8 cellular contexts compared by ENCODE assay signal in the genomic region with DNA sequence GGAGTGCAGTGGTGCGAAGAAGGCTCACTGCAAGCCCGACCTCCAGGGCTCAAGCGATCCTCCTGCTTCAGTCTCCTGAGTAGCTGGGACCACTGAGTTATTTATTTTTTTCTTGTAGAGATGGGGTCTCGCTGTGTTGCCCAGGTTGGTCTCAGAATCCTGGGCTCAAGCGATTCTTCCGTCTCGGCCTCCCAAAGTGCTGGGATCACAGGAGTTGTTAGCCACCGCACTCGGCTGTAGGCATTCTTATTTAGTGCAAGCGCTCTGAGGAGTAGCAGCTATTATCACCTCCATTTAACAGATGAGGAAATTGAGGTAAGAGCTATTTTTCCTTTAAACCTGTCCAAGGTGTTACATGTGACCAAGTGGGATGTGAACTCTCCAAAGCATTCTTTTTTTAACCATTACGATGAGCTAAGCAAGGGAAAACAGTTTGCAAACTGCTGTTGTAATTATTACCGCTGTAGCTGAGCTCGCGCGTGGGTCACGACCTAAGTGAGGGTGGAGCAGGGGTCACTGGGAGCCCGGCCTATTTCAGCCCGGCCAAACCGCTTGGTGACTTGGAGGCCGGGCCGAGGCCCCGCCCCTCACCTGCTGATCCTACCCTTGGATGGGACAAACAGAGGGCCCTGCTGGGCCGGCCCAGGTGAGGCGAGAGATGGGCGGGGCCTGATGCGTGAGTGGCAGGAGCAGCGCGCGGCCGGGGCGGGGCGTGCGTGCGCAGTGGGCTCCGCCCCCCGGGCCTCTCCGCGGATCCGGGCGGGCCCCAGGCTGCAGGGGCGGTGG. TPM values are rescaled to one million over a fixed set of nuclear protein-coding genes. Genes with fewer than 3 reads are reported as not detected.
A peak's percentile ranks its signal among the peaks of the same experiment; 100 is the strongest.
DNase-seq lines count a peak whose midpoint lies in the region; ATAC-seq and TF ChIP-seq lines count a peak whose summit lies in the region.

No MANE protein-coding gene starts in this region.

- no peak overlapping the region for H2BK15ac ChIP-seq in IMR-90 (ENCODE audit: low read depth, low read length)

- BruUV-seq in IMR-90 (replicated peaks; lab: Mats Ljungman, UMichigan) = no TSS peak

- H3K4me3 Mint-ChIP-seq in CD8-positive, alpha-beta memory T cell = peak overlapping the region; percentile 73 to 88 (median 78)
- H3K4me3 Mint-ChIP-seq in natural killer cell treated with Interleukin-12 subunit alpha and Interleukin-12 subunit beta and Interleukin-15 and Interleukin-18, amount 100 ng/mL, for 72 hours = peak overlapping the region; percentile 61
- peak overlapping the region; percentile 77 to 79 for H3K4me3 Mint-ChIP-seq in stimulated activated naive B cell treated with anti-CD40 and anti-IgM and Interleukin-4, amounts not matched to agents 10 μg/mL and 1 μg/mL and 100 μg/mL, for 72 hours

- intact Hi-C loops in IMR-90 (cut with micrococcal nuclease) = loop anchor here (5.0 kb wide), 1 partner anchor 80 kb away; no protein-coding TSS in a partner anchor

- no peak overlapping the region for H2BK20ac ChIP-seq in IMR-90 (ENCODE audit: low read depth, low read length)

- H3K14ac ChIP-seq in IMR-90 (replicated peaks; ENCODE audit: low read depth, low read length) = no peak overlapping the region

- dilution Hi-C loops in IMR-90 (cut with HindIII; ENCODE audit: low sequenced_read_pairs, unreplicated experiment) = no loop called here

- POLR2A ChIA-PET in CD8-positive, alpha-beta memory T cell (lab: Charles Lee) = interaction anchor here (1.0 kb wide), 1 partner anchor 272 kb away, joined by 3 read pairs; the partner anchor contains the start of gene XBP1
- POLR2A ChIA-PET in IMR-90 (lab: Charles Lee; ENCODE audit: unreplicated experiment) = no interaction called here

- no peak overlapping the region for H4K91ac ChIP-seq in IMR-90 (ENCODE audit: insufficient read depth, low read depth, low read length)

- no peak overlapping the region for H2BK120ac ChIP-seq in IMR-90 (ENCODE audit: low read depth, low read length)

- H3K27ac Mint-ChIP-seq in CD8-positive, alpha-beta memory T cell = peak overlapping the region in 4 of 8 donors; percentile 11 to 51 (median 46)
- H3K27ac Mint-ChIP-seq in natural killer cell treated with Interleukin-12 subunit alpha and Interleukin-12 subunit beta and Interleukin-15 and Interleukin-18, amount 100 ng/mL, for 72 hours = no peak overlapping the region
- H3K27ac Mint-ChIP-seq in stimulated activated naive B cell treated with anti-CD40 and anti-IgM and Interleukin-4, amounts not matched to agents 10 μg/mL and 1 μg/mL and 100 μg/mL, for 72 hours = peak overlapping the region; percentile 5

- H3K9me3 Mint-ChIP-seq in CD8-positive, alpha-beta memory T cell = no peaks in the 10 kb centered on the region
- H3K9me3 Mint-ChIP-seq in natural killer cell treated with Interleukin-12 subunit alpha and Interleukin-12 subunit beta and Interleukin-15 and Interleukin-18, amount 100 ng/mL, for 72 hours = no peaks in the 10 kb centered on the region
- H3K9me3 Mint-ChIP-seq in stimulated activated naive B cell treated with anti-CD40 and anti-IgM and Interleukin-4, amounts not matched to agents 10 μg/mL and 1 μg/mL and 100 μg/mL, for 72 hours = no peaks in the 10 kb centered on the region

- H3K4me1 Mint-ChIP-seq in CD8-positive, alpha-beta memory T cell = peaks cover 15 to 25% (median 16%) of the 10 kb centered on the region in 3 donors
- peaks cover 13 to 24% of the 10 kb centered on the region in 2 donors for H3K4me1 Mint-ChIP-seq in natural killer cell treated with Interleukin-12 subunit alpha and Interleukin-12 subunit beta and Interleukin-15 and Interleukin-18, amount 100 ng/mL, for 72 hours (ENCODE audit: low read depth in 2 of 2)
- H3K4me1 Mint-ChIP-seq in stimulated activated naive B cell treated with anti-CD40 and anti-IgM and Interleukin-4, amounts not matched to agents 10 μg/mL and 1 μg/mL and 100 μg/mL, for 72 hours = peaks cover 22 to 33% of the 10 kb centered on the region in 2 donors

- TF ChIP-seq CTCF in IMR-90 (conservative IDR thresholded peaks at IDR 0.05; ENCODE audit: low read depth, low read length) (no peak), fibroblast of pulmonary artery (IDR thresholded peaks at IDR 0.05; ENCODE audit: low read length, missing control alignments) (no peak)

- H3K36me3 Mint-ChIP-seq in CD8-positive, alpha-beta memory T cell = no peaks in the 10 kb centered on the region
- H3K36me3 Mint-ChIP-seq in natural killer cell treated with Interleukin-12 subunit alpha and Interleukin-12 subunit beta and Interleukin-15 and Interleukin-18, amount 100 ng/mL, for 72 hours = no peaks in the 10 kb centered on the region
- H3K36me3 Mint-ChIP-seq in stimulated activated naive B cell treated with anti-CD40 and anti-IgM and Interleukin-4, amounts not matched to agents 10 μg/mL and 1 μg/mL and 100 μg/mL, for 72 hours = no peaks in the 10 kb centered on the region

- peak overlapping the region; percentile 29 for H2AK9ac ChIP-seq in IMR-90 (replicated peaks; ENCODE audit: low read depth, low read length, poor library complexity)

- H3K18ac ChIP-seq in IMR-90 (ENCODE audit: low read depth, low read length) = no peak overlapping the region

- in situ Hi-C loops in IMR-90 (cut with MboI; ENCODE audit: low sequenced_read_pairs) = no loop called here

- H4K5ac ChIP-seq in IMR-90 (ENCODE audit: low read depth, low read length) = no peak overlapping the region

- peak overlapping the region; percentile 55 for H3K4me3 ChIP-seq in CD8-positive, alpha-beta memory T cell (ENCODE audit: low read length)
- H3K4me3 ChIP-seq in IMR-90 (ENCODE audit: insufficient read depth, low read depth, low read length) (peak overlapping the region; percentile 55), fibroblast of pulmonary artery (replicated peaks; ENCODE audit: low read depth, low read length) (peak overlapping the region; percentile 48)

- H3K9me1 ChIP-seq in IMR-90 (ENCODE audit: insufficient read depth, low read length) = peaks cover 2% of the 10 kb centered on the region; the same call in 1 of the 2 replicates

- no peak overlapping the region for H3K27ac ChIP-seq in CD8-positive, alpha-beta memory T cell (ENCODE audit: low read depth, low read length)
- no peak overlapping the region for H3K27ac ChIP-seq in IMR-90 (ENCODE audit: insufficient read depth, low read length)

- no peak overlapping the region for H3K23ac ChIP-seq in IMR-90 (ENCODE audit: low read depth, low read length)

- H2BK5ac ChIP-seq in IMR-90 (ENCODE audit: low read depth, low read length, poor library complexity, severe bottlenecking) = no peak overlapping the region

- H2AK5ac ChIP-seq in IMR-90 (ENCODE audit: low read depth, low read length) = no peak overlapping the region

- no peaks in the 10 kb centered on the region for H3K79me1 ChIP-seq in IMR-90 (ENCODE audit: low read depth in 1 of 2, low read length in 2 of 2)

- TF ChIP-seq RAD21 in IMR-90 (IDR thresholded peaks at IDR 0.05; ENCODE audit: low read length) = no peak

- no peak for TF ChIP-seq POLR2A in IMR-90 (IDR thresholded peaks at IDR 0.05; ENCODE audit: low read depth, low read length)

- H3K4me1 ChIP-seq in CD8-positive, alpha-beta memory T cell (ENCODE audit: insufficient read depth, low read length) = peaks cover 25% of the 10 kb centered on the region
- no peaks in the 10 kb centered on the region for H3K4me1 ChIP-seq in IMR-90 (ENCODE audit: control insufficient read depth, insufficient read depth, low read length)

- no peaks in the 10 kb centered on the region for H3K36me3 ChIP-seq in CD8-positive, alpha-beta memory T cell (ENCODE audit: insufficient read depth, low read length)
- H3K36me3 ChIP-seq in IMR-90 (ENCODE audit: control insufficient read depth, insufficient read depth, low read length) = no peaks in the 10 kb centered on the region

- peaks cover 27% of the 10 kb centered on the region for H3K27me3 ChIP-seq in CD8-positive, alpha-beta memory T cell (ENCODE audit: insufficient read depth, low read length, poor library complexity, severe bottlenecking)
- H3K27me3 ChIP-seq in IMR-90 (ENCODE audit: control insufficient read depth, insufficient read depth, low read length) = peaks cover 28% of the 10 kb centered on the region

- H4K20me1 ChIP-seq in IMR-90 (ENCODE audit: insufficient read depth, low read length) = no peaks in the 10 kb centered on the region

- peak overlapping the region; percentile 96 for H3K4me2 ChIP-seq in IMR-90 (ENCODE audit: low read depth, low read length)

- H3K4ac ChIP-seq in IMR-90 (ENCODE audit: low read depth, low read length) = no peak overlapping the region

- peak; percentile 67 to 80 (median 78) for DNase-seq in CD8-positive, alpha-beta memory T cell
- peak; percentile 42 for DNase-seq in IMR-90
- peak; percentile 93 for DNase-seq in RPMI8226
- DNase-seq in activated T-helper 9 cell treated with anti-CD3 and anti-CD28 coated beads, Interleukin-2, amount 50 U/mL, for 16 hours (ENCODE audit: low read depth) = peak; percentile 76
- peak; percentile 57 for DNase-seq in fibroblast of pulmonary artery (ENCODE audit: low read depth)
- DNase-seq in natural killer cell treated with Interleukin-12 subunit alpha and Interleukin-12 subunit beta and Interleukin-15 and Interleukin-18, amount 100 ng/mL, for 72 hours (ENCODE audit: low spot score) = peak; percentile 82
- peak; percentile 75 for DNase-seq in stimulated activated naive B cell treated with anti-CD40 and anti-IgM and Interleukin-4, amounts not matched to agents 10 μg/mL and 1 μg/mL and 100 μg/mL, for 72 hours

- no CpG with 5 or more reads among the region's 41 CpGs for WGBS in IMR-90 (ENCODE audit: extremely low coverage in 2 of 2, insufficient read length in 1 of 2), 2 experiments

- ATAC-seq in GM21526 (IDR thresholded peaks at IDR 0.05; ENCODE audit: low FRiP score, unreplicated experiment) (peak; percentile 72), IMR-90 (ENCODE audit: low read depth) (peak; percentile 99)
- ATAC-seq in natural killer cell treated with Interleukin-12 subunit alpha and Interleukin-12 subunit beta and Interleukin-15 and Interleukin-18, amount 100 ng/mL, for 72 hours = peak; percentile 97
- ATAC-seq in stimulated activated naive B cell treated with anti-CD40 and anti-IgM and Interleukin-4, amounts not matched to agents 10 μg/mL and 1 μg/mL and 100 μg/mL, for 72 hours (replicated peaks) = peak; percentile 93 to 97

- no peak overlapping the region for H4K8ac ChIP-seq in IMR-90 (ENCODE audit: low read depth in 2 of 2, low read length in 2 of 2)

- peak overlapping the region; percentile 89 for H2AFZ ChIP-seq in IMR-90 (replicated peaks; ENCODE audit: low read length, poor library complexity)

- peaks cover 45 to 55% of the 10 kb centered on the region in 2 donors for H3K27me3 Mint-ChIP-seq in CD8-positive, alpha-beta memory T cell
- peaks cover 48 to 71% of the 10 kb centered on the region in 2 donors for H3K27me3 Mint-ChIP-seq in natural killer cell treated with Interleukin-12 subunit alpha and Interleukin-12 subunit beta and Interleukin-15 and Interleukin-18, amount 100 ng/mL, for 72 hours
- peaks cover 49 to 72% of the 10 kb centered on the region in 2 donors for H3K27me3 Mint-ChIP-seq in stimulated activated naive B cell treated with anti-CD40 and anti-IgM and Interleukin-4, amounts not matched to agents 10 μg/mL and 1 μg/mL and 100 μg/mL, for 72 hours

- H3K9ac ChIP-seq in IMR-90 (ENCODE audit: low read depth, low read length) = no peak overlapping the region

- no peaks in the 10 kb centered on the region for H3K9me3 ChIP-seq in CD8-positive, alpha-beta memory T cell (ENCODE audit: low read length)
- H3K9me3 ChIP-seq in IMR-90 (ENCODE audit: control insufficient read depth, insufficient read depth, low read length) = no peaks in the 10 kb centered on the region

- CTCF ChIA-PET in CD8-positive, alpha-beta memory T cell (lab: Charles Lee) = interaction anchor here (1.0 kb wide), 1 partner anchor 10 kb away, joined by 3 read pairs; the partner anchor contains the start of gene C22orf31
- CTCF ChIA-PET in IMR-90 (lab: Yijun Ruan, JAX) = no interaction called here

- no peak overlapping the region for H3K56ac ChIP-seq in IMR-90 (ENCODE audit: extremely low read depth, insufficient read depth, low read length)

RNA-seq across cellular contexts. Expression of gene KREMEN1, which starts 0.4 kb away (rescaled TPM):
- total RNA-seq in CD8-positive, alpha-beta memory T cell = under 1 TPM; 0.16 to 0.28 TPM
- polyA plus RNA-seq in CD8-positive, alpha-beta memory T cell = not detected
- 2.5 and 2.9 TPM in 2 replicates for total RNA-seq in IMR-90 (2012; rRNA removed)
- polyA plus RNA-seq in IMR-90 (2012; rRNA removed) = 4.6 and 5.1 TPM in 2 replicates
- polyA plus RNA-seq in IMR-90 (2012; cell fraction: cytosol; rRNA removed) = 2.1 and 4.9 TPM in 2 replicates
- 2.4 and 2.8 TPM in 2 replicates for polyA plus RNA-seq in IMR-90 (2012; cell fraction: nucleus; rRNA removed; ENCODE audit: low replicate concordance)
- under 1 TPM; 0.17 to 0.59 TPM for total RNA-seq in natural killer cell treated with Interleukin-12 subunit alpha and Interleukin-12 subunit beta and Interleukin-15 and Interleukin-18, amount 100 ng/mL, for 72 hours

RNA-seq across cellular contexts. Expression of gene C22orf31, which starts 10.8 kb away (rescaled TPM):
- not detected for total RNA-seq in CD8-positive, alpha-beta memory T cell
- not detected for polyA plus RNA-seq in CD8-positive, alpha-beta memory T cell
- not detected in 2 replicates for total RNA-seq in IMR-90 (2012; rRNA removed)
- polyA plus RNA-seq in IMR-90 (2012; rRNA removed) = not detected in 2 replicates
- polyA plus RNA-seq in IMR-90 (2012; cell fraction: cytosol; rRNA removed) = not detected in 2 replicates
- polyA plus RNA-seq in IMR-90 (2012; cell fraction: nucleus; rRNA removed; ENCODE audit: low replicate concordance) = not detected in 2 replicates
- total RNA-seq in natural killer cell treated with Interleukin-12 subunit alpha and Interleukin-12 subunit beta and Interleukin-15 and Interleukin-18, amount 100 ng/mL, for 72 hours = not detected

Comparison
In these comparisons a context has a peak if more than half of its experiments do, and no peak if none do; other contexts are left out.
1. DNase-seq: peak in every context shown above with its lines; median percentile 93 in RPMI8226; 82 in natural killer cell treated with Interleukin-12 subunit alpha and Interleukin-12 subunit beta and Interleukin-15 and Interleukin-18, amount 100 ng/mL, for 72 hours; 78 in CD8-positive, alpha-beta memory T cell; 76 in activated T-helper 9 cell treated with anti-CD3 and anti-CD28 coated beads, Interleukin-2, amount 50 U/mL, for 16 hours; 75 in stimulated activated naive B cell treated with anti-CD40 and anti-IgM and Interleukin-4, amounts not matched to agents 10 μg/mL and 1 μg/mL and 100 μg/mL, for 72 hours; 57 in fibroblast of pulmonary artery; 42 in IMR-90.